ENCODE assay signal across 27 cellular contexts in the genomic region with DNA sequence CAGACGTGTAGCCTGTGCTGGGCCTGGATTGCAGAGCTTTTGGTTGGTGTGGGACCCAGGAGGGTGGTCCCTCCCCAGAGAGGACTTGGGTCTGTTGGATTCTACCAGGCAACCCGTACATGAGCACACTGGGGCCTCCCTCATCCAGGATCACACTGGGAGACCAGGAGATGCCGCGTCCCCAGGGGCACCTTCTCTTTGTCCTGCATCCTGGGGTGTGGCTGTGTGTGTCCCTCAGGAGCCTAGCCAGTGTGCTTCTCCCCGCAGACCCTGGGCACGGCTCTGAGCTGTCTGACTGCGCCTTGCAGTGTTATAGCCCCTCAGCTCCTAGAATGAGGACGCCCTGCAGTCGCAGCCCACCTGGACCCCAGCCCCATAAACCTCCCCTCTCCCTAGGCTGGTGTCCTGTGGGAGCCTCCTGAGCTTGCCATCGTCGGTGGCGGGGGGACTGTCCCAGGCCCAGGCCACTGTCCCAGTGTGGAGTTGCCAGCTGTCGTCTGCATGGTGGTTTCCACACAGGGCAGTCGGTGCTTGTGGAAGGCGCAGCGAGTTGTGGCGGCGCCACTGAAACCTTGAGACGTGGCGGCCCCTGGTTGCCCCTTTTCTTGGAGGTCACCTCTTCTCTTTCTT.
"Had no signal": no experiment of that assay in that cellular context is flagged by ENCODE, and none has a peak within 500 bp of the region (broad histone marks: within the 10 kb centered on the region; RNA-seq: fewer than 3 reads in every experiment).

No MANE protein-coding gene starts in this region.

- H3K4me3 Mint-ChIP-seq: activated CD4-positive, alpha-beta memory T cell treated with anti-CD3 and anti-CD28 coated beads, Interleukin-2, amount 10 ng/mL, durations not matched to agents 7 days and 5 days; activated CD4-positive, alpha-beta T cell treated with anti-CD3 and anti-CD28 coated beads, Interleukin-2, amount 10 ng/mL, durations not matched to agents 7 days and 5 days; dendritic cell treated with granulocyte-macrophage colony-stimulating factor and Interleukin-4, amounts not matched to agents 40 ng/mL and 50 ng/mL, for 4 days; nephron; stimulated activated memory B cell treated with anti-CD40 and anti-IgM and Interleukin-4, amounts not matched to agents 10 μg/mL and 1 μg/mL and 100 μg/mL, for 72 hours; stimulated activated naive CD8-positive, alpha-beta T cell treated with anti-CD3 and anti-CD28 coated beads, Interleukin-15, amount 100 ng/mL, for 72 hours; WTC11 had no signal

- H3K36me3 ChIP-seq: ovary had no signal

- H3K27ac ChIP-seq: brain microvascular endothelial cell, gastrocnemius medialis, ovary, prostate gland, skin epidermis, tibial nerve had no signal

- H3K27me3 ChIP-seq: brain microvascular endothelial cell, gastrocnemius medialis, ovary, tibial nerve had no signal

- ATAC-seq: gastrocnemius medialis; sciatic nerve; SK-N-SH treated with all-trans-retinoic acid at 6 μM for 48 hours; stimulated activated memory B cell treated with anti-CD40 and anti-IgM and Interleukin-4, amounts not matched to agents 10 μg/mL and 1 μg/mL and 100 μg/mL, for 72 hours; stimulated activated naive CD8-positive, alpha-beta T cell treated with anti-CD3 and anti-CD28 coated beads, Interleukin-15, amount 100 ng/mL, for 72 hours; WTC11 had no signal

- H3K4me1 ChIP-seq: gastrocnemius medialis, prostate gland, tibial nerve had no signal

- H3K27me3 Mint-ChIP-seq: activated CD4-positive, alpha-beta memory T cell treated with anti-CD3 and anti-CD28 coated beads, Interleukin-2, amount 10 ng/mL, durations not matched to agents 7 days and 5 days; activated CD4-positive, alpha-beta T cell treated with anti-CD3 and anti-CD28 coated beads, Interleukin-2, amount 10 ng/mL, durations not matched to agents 7 days and 5 days; dendritic cell treated with granulocyte-macrophage colony-stimulating factor and Interleukin-4, amounts not matched to agents 40 ng/mL and 50 ng/mL, for 4 days; stimulated activated memory B cell treated with anti-CD40 and anti-IgM and Interleukin-4, amounts not matched to agents 10 μg/mL and 1 μg/mL and 100 μg/mL, for 72 hours; stimulated activated naive CD8-positive, alpha-beta T cell treated with anti-CD3 and anti-CD28 coated beads, Interleukin-15, amount 100 ng/mL, for 72 hours had no signal

- H3K9me3 Mint-ChIP-seq: activated CD4-positive, alpha-beta memory T cell treated with anti-CD3 and anti-CD28 coated beads, Interleukin-2, amount 10 ng/mL, durations not matched to agents 7 days and 5 days; activated CD4-positive, alpha-beta T cell treated with anti-CD3 and anti-CD28 coated beads, Interleukin-2, amount 10 ng/mL, durations not matched to agents 7 days and 5 days; dendritic cell treated with granulocyte-macrophage colony-stimulating factor and Interleukin-4, amounts not matched to agents 40 ng/mL and 50 ng/mL, for 4 days; nephron; stimulated activated naive CD8-positive, alpha-beta T cell treated with anti-CD3 and anti-CD28 coated beads, Interleukin-15, amount 100 ng/mL, for 72 hours; WTC11 had no signal

- DNase-seq: activated CD4-positive, alpha-beta memory T cell treated with anti-CD3 and anti-CD28 coated beads, Interleukin-2, amount 10 ng/mL, durations not matched to agents 7 days and 5 days; activated CD4-positive, alpha-beta T cell treated with anti-CD3 and anti-CD28 coated beads for 1 hour; activated CD4-positive, alpha-beta T cell treated with anti-CD3 and anti-CD28 coated beads, Interleukin-2, amount 10 ng/mL, durations not matched to agents 7 days and 5 days; activated gamma-delta T cell; activated naive CD4-positive, alpha-beta T cell treated with anti-CD3 and anti-CD28 coated beads, Interleukin-2, amount 50 U/mL, for 16 hours; amniotic stem cell; brain microvascular endothelial cell; caudate nucleus; effector CD4-positive, alpha-beta T cell; gastrocnemius medialis; hypothalamus; mesendoderm; retina; stimulated activated CD4-positive, alpha-beta T cell treated with anti-CD3 and anti-CD28 coated beads, Interleukin-4, amount 100 ng/mL, for 24 hours; stimulated activated naive CD8-positive, alpha-beta T cell treated with anti-CD3 and anti-CD28 coated beads, Interleukin-15, amount 100 ng/mL, for 72 hours; T-helper 2 cell had no signal

- H3K27ac Mint-ChIP-seq: activated CD4-positive, alpha-beta memory T cell treated with anti-CD3 and anti-CD28 coated beads, Interleukin-2, amount 10 ng/mL, durations not matched to agents 7 days and 5 days; activated CD4-positive, alpha-beta T cell treated with anti-CD3 and anti-CD28 coated beads, Interleukin-2, amount 10 ng/mL, durations not matched to agents 7 days and 5 days; dendritic cell treated with granulocyte-macrophage colony-stimulating factor and Interleukin-4, amounts not matched to agents 40 ng/mL and 50 ng/mL, for 4 days; nephron; stimulated activated memory B cell treated with anti-CD40 and anti-IgM and Interleukin-4, amounts not matched to agents 10 μg/mL and 1 μg/mL and 100 μg/mL, for 72 hours; WTC11 had no signal

- H3K4me3 ChIP-seq: gastrocnemius medialis, mucosa of descending colon, ovary, prostate gland, skin epidermis, tibial nerve had no signal

- H3K9me3 ChIP-seq: gastrocnemius medialis, mucosa of descending colon, ovary, prostate gland had no signal

- H3K4me1 Mint-ChIP-seq: activated CD4-positive, alpha-beta T cell treated with anti-CD3 and anti-CD28 coated beads, Interleukin-2, amount 10 ng/mL, durations not matched to agents 7 days and 5 days; WTC11 had no signal
